Comparison of ENCODE assay signal across 1 cellular context in the genomic region with DNA sequence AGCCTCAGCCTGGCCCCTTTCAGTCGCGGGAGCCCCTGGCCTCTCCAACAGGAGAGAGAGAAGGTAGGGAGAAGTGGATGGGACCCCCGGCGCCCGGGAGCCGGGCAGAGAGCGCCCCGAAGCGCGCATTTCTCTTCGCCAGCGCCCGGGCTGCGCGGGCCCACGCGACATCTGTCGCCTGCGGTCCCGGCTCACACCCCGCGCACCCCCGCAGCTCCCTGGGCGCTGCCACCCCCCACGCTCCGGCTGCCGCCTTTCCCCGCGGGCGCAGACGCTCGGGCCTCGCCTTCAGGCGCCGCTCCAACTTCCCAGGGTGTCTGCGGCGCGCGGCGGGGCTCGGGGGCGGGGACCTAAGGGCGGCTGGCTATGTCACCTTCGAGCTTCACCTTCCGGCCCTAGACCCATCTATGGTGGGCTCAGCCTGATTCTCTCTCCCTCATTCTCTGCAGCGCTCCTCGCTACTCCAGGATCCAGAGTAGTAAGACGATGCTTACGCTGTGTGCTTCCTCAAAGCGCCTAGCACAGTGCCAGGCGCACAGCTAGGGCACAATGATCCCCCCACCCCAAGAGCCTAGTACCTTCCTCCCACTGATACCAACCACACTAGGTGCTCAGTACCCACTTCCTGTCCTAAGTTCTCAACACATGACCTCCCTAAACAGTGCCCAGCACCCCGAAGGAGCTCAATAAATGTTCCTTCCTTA.
TF ChIP-seq lines count a peak whose summit lies in the region.

No MANE protein-coding gene starts in this region.

TF ChIP-seq in IMR-90, 13 proteins besides CTCF, POLR2A, EP300 and RAD21:
- no peak for TF ChIP-seq RFX5 (IDR thresholded peaks at IDR 0.05; ENCODE audit: low read depth, low read length)
- TF ChIP-seq BHLHE40 (IDR thresholded peaks at IDR 0.05; ENCODE audit: low read depth, low read length), result no peak
- no peak for TF ChIP-seq MXI1 (IDR thresholded peaks at IDR 0.05; ENCODE audit: borderline replicate concordance, low read depth, low read length)
- no peak for TF ChIP-seq MAZ (IDR thresholded peaks at IDR 0.05; ENCODE audit: borderline replicate concordance, low read depth, low read length)
- TF ChIP-seq, protein P1, sequence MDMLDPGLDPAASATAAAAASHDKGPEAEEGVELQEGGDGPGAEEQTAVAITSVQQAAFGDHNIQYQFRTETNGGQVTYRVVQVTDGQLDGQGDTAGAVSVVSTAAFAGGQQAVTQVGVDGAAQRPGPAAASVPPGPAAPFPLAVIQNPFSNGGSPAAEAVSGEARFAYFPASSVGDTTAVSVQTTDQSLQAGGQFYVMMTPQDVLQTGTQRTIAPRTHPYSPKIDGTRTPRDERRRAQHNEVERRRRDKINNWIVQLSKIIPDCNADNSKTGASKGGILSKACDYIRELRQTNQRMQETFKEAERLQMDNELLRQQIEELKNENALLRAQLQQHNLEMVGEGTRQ (IDR thresholded peaks at IDR 0.05; ENCODE audit: low read depth, low read length), result no peak
- TF ChIP-seq CEBPB (IDR thresholded peaks at IDR 0.05; ENCODE audit: low read depth, low read length), result no peak
- TF ChIP-seq RCOR1 (IDR thresholded peaks at IDR 0.05; ENCODE audit: insufficient replicate concordance, low read length), result no peak
- no peak for TF ChIP-seq SMC3 (IDR thresholded peaks at IDR 0.05; ENCODE audit: low read depth, low read length)
- TF ChIP-seq FOS (IDR thresholded peaks at IDR 0.05; ENCODE audit: low read depth, low read length), result no peak
